In the genomic region with DNA sequence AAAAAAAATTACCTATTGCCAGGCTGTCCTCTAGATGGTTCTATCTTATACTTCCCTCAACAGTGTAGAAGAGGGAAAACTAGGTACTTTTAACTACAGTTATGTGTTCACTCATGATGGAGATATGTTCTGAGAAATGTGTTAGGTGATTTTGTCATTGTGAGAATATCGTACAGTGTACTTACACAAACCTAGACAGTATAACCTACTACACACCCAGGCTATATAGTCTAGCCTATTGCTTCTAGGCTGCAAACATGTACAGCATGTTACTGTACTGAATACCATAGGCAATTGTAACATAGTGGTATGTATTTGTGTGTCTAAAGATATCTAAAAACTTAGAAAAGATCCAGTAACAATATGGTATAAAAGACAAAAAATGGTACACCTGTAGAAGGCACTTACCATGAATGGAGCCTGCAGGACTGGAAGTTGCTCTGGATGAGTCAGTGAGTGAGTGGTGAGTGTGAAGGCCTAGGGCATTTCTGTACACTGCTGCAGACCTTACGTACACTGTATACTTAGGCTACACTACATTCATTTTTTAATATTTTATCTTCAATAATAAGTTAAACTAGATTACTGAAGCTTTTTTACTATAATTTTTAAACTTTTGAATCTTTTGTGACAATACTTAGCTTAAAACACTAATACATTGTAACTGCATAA, we compare ENCODE assay signal across 14 cellular contexts.
"Had no signal": no experiment of that assay in that cellular context is flagged by ENCODE, and none has a peak within 500 bp of the region (broad histone marks: within the 10 kb centered on the region; RNA-seq: fewer than 3 reads in every experiment).

No MANE protein-coding gene starts in this region.

- H3K36me3 ChIP-seq: colonic mucosa had no signal

- H3K4me3 ChIP-seq: colonic mucosa, psoas muscle, testis had no signal

- ATAC-seq: left ventricle myocardium superior, psoas muscle, sciatic nerve had no signal

- DNase-seq: activated CD4-positive, alpha-beta memory T cell treated with anti-CD3 and anti-CD28 coated beads for 36 hours; activated CD4-positive, CD25-positive, alpha-beta regulatory T cell treated with anti-CD3 and anti-CD28 coated beads, Interleukin-2, amount 50 U/mL, for 72 hours; activated naive CD4-positive, alpha-beta T cell treated with anti-CD3 and anti-CD28 coated beads for 36 hours; caudate nucleus; colonic mucosa; kidney; left ventricle myocardium superior; mesendoderm; nephron progenitor cell; psoas muscle; stimulated activated CD4-positive, alpha-beta T cell treated with anti-CD3 and anti-CD28 coated beads, Interleukin-2, amount 100 ng/mL, for 48 hours; stimulated activated CD8-positive, alpha-beta memory T cell treated with anti-CD3 and anti-CD28 coated beads, Interleukin-4, amount 100 ng/mL, for 48 hours; testis had no signal

- H3K27ac ChIP-seq: colonic mucosa, psoas muscle, testis had no signal

- FAIRE-seq: kidney had no signal

- H3K9me3 ChIP-seq: colonic mucosa, psoas muscle, testis had no signal

- H3K27me3 ChIP-seq: colonic mucosa, testis had no signal
